In the genomic region with DNA sequence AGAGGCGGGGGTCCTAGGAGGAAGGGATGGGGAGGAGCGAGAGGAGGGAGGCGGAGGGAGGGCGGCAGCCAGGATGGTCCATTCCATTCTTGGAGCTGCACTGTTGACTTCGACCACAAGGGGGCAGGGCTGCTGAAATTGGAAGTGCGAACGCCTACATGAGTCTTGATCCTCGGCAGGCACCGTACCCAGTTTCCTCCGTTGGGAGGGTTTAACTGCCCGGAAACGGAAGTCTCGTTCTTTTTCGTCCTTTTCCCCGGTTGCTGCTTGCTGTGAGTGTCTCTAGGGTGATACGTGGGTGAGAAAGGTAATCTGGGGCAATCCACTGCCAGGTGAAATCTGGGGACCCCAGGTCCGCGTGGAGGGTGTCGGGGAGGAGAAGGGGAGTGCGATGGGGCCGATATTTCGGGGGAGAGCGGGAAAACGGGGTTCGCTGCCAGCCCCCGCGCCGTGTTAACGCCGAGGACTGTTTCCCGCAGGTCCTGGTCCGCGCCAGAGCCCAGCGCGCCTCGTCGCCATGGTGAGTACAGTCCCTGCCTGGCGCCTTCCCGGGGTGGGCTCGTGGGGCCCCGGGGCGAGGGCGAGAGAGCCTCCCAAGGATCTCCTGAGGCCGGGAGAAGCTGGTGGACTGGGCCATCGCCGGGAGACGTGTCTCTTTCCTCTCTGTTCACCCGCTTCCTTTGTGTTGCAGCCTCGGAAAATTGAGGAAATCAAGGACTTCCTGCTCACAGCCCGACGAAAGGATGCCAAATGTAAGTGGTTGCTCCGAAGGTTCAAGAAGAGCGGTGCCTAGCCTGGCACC, we compare ENCODE assay signal across 1 cellular context.
TF ChIP-seq lines count a peak whose summit lies in the region.

RPL38 (plus strand) TSS at position 240 of the 802 bp plus-strand sequence; CDS start at position 518, 278 bp downstream.

TF ChIP-seq in GM23338, 12 proteins besides CTCF, POLR2A, EP300 and RAD21:
- TF ChIP-seq, protein P1, sequence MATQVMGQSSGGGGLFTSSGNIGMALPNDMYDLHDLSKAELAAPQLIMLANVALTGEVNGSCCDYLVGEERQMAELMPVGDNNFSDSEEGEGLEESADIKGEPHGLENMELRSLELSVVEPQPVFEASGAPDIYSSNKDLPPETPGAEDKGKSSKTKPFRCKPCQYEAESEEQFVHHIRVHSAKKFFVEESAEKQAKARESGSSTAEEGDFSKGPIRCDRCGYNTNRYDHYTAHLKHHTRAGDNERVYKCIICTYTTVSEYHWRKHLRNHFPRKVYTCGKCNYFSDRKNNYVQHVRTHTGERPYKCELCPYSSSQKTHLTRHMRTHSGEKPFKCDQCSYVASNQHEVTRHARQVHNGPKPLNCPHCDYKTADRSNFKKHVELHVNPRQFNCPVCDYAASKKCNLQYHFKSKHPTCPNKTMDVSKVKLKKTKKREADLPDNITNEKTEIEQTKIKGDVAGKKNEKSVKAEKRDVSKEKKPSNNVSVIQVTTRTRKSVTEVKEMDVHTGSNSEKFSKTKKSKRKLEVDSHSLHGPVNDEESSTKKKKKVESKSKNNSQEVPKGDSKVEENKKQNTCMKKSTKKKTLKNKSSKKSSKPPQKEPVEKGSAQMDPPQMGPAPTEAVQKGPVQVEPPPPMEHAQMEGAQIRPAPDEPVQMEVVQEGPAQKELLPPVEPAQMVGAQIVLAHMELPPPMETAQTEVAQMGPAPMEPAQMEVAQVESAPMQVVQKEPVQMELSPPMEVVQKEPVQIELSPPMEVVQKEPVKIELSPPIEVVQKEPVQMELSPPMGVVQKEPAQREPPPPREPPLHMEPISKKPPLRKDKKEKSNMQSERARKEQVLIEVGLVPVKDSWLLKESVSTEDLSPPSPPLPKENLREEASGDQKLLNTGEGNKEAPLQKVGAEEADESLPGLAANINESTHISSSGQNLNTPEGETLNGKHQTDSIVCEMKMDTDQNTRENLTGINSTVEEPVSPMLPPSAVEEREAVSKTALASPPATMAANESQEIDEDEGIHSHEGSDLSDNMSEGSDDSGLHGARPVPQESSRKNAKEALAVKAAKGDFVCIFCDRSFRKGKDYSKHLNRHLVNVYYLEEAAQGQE (IDR thresholded peaks at IDR 0.05; ENCODE audit: unreplicated experiment), result no peak
- no peak for TF ChIP-seq EZH2phosphoT487 (IDR thresholded peaks at IDR 0.05; ENCODE audit: unreplicated experiment)
- TF ChIP-seq EZH2 (IDR thresholded peaks at IDR 0.05; ENCODE audit: low read depth, unreplicated experiment), result no peak
- no peak for TF ChIP-seq ZNF114 (CRISPR knock-in tag; IDR thresholded peaks at IDR 0.05)
- TF ChIP-seq ZNF331 (CRISPR knock-in tag; IDR thresholded peaks at IDR 0.05; ENCODE audit: low read depth), result no peak
- TF ChIP-seq ZNF462 (CRISPR knock-in tag; IDR thresholded peaks at IDR 0.05), result no peak
- no peak for TF ChIP-seq JUNB (IDR thresholded peaks at IDR 0.05; ENCODE audit: unreplicated experiment)
- TF ChIP-seq POLR2AphosphoS5 (IDR thresholded peaks at IDR 0.05; ENCODE audit: low read depth), result peak; percentile 96
- TF ChIP-seq NANOG (IDR thresholded peaks at IDR 0.05; ENCODE audit: borderline replicate concordance), result no peak
- TF ChIP-seq, protein P2, sequence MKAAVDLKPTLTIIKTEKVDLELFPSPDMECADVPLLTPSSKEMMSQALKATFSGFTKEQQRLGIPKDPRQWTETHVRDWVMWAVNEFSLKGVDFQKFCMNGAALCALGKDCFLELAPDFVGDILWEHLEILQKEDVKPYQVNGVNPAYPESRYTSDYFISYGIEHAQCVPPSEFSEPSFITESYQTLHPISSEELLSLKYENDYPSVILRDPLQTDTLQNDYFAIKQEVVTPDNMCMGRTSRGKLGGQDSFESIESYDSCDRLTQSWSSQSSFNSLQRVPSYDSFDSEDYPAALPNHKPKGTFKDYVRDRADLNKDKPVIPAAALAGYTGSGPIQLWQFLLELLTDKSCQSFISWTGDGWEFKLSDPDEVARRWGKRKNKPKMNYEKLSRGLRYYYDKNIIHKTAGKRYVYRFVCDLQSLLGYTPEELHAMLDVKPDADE (IDR thresholded peaks at IDR 0.05), result peak; percentile 83
- no peak for TF ChIP-seq STAT1 (IDR thresholded peaks at IDR 0.05; ENCODE audit: unreplicated experiment)
- peak; percentile 29; the same call in 1 of the 2 replicates for TF ChIP-seq CREB1 (CRISPR knock-in tag; IDR thresholded peaks at IDR 0.05; ENCODE audit: low read depth)
